In the genomic region with DNA sequence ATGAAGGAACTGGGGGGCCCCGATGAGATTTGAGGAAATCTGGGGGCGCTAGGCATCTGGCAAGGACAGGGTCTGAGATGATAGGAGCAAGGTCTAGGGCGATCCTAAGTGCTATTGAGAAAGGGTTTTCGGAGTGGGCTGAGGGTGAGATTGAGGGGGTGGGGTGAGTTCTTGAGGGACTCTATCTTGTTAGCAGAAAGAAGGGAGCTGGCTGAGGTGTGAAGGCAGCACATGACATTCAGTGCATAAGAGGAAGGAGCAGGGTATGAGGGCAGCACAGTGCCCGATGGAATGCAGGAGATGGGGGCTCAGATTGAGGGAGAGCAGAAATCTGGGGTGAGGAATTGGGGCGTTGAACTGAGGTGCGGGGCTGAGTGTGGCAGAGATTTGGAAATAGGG, we compare ENCODE assay signal across 1 cellular context.
A peak's percentile ranks its signal among the peaks of the same experiment; 100 is the strongest.
TF ChIP-seq lines count a peak whose summit lies in the region.

No MANE protein-coding gene starts in this region.

TF ChIP-seq in HepG2, 621 proteins besides CTCF, POLR2A, EP300 and RAD21 (continues in another document):
- TF ChIP-seq, protein P1, sequence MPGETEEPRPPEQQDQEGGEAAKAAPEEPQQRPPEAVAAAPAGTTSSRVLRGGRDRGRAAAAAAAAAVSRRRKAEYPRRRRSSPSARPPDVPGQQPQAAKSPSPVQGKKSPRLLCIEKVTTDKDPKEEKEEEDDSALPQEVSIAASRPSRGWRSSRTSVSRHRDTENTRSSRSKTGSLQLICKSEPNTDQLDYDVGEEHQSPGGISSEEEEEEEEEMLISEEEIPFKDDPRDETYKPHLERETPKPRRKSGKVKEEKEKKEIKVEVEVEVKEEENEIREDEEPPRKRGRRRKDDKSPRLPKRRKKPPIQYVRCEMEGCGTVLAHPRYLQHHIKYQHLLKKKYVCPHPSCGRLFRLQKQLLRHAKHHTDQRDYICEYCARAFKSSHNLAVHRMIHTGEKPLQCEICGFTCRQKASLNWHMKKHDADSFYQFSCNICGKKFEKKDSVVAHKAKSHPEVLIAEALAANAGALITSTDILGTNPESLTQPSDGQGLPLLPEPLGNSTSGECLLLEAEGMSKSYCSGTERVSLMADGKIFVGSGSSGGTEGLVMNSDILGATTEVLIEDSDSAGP (CRISPR knock-in tag; IDR thresholded peaks at IDR 0.05; ENCODE audit: borderline replicate concordance) = no peak
- TF ChIP-seq, protein P2, sequence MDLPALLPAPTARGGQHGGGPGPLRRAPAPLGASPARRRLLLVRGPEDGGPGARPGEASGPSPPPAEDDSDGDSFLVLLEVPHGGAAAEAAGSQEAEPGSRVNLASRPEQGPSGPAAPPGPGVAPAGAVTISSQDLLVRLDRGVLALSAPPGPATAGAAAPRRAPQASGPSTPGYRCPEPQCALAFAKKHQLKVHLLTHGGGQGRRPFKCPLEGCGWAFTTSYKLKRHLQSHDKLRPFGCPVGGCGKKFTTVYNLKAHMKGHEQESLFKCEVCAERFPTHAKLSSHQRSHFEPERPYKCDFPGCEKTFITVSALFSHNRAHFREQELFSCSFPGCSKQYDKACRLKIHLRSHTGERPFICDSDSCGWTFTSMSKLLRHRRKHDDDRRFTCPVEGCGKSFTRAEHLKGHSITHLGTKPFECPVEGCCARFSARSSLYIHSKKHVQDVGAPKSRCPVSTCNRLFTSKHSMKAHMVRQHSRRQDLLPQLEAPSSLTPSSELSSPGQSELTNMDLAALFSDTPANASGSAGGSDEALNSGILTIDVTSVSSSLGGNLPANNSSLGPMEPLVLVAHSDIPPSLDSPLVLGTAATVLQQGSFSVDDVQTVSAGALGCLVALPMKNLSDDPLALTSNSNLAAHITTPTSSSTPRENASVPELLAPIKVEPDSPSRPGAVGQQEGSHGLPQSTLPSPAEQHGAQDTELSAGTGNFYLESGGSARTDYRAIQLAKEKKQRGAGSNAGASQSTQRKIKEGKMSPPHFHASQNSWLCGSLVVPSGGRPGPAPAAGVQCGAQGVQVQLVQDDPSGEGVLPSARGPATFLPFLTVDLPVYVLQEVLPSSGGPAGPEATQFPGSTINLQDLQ (CRISPR knock-in tag; IDR thresholded peaks at IDR 0.05) = no peak
- TF ChIP-seq RNF2 (conservative IDR thresholded peaks at IDR 0.05; ENCODE audit: low read depth) (no peak), HNRNPLL (IDR thresholded peaks at IDR 0.05; ENCODE audit: low read depth, low read length, poor library complexity, severe bottlenecking) (no peak), CCDC6 (CRISPR knock-in tag; IDR thresholded peaks at IDR 0.05) (no peak), MED13 (CRISPR knock-in tag; IDR thresholded peaks at IDR 0.05) (0 out of 2 replicates have a peak, but pooled peaks have one; percentile 35), JDP2 (CRISPR knock-in tag; IDR thresholded peaks at IDR 0.05; ENCODE audit: borderline replicate concordance) (no peak), EED (CRISPR knock-in tag; IDR thresholded peaks at IDR 0.05) (no peak), ZNF629 (CRISPR knock-in tag; conservative IDR thresholded peaks at IDR 0.05) (no peak), ZNF256 (CRISPR knock-in tag; conservative IDR thresholded peaks at IDR 0.05) (no peak), ZNF607 (CRISPR knock-in tag; IDR thresholded peaks at IDR 0.05; ENCODE audit: borderline replicate concordance) (no peak), ZSCAN29 (CRISPR knock-in tag; conservative IDR thresholded peaks at IDR 0.05) (no peak), HOXA5 (CRISPR knock-in tag; IDR thresholded peaks at IDR 0.05) (0 out of 2 replicates have a peak, but pooled peaks have one; percentile 29), SNAI1 (CRISPR knock-in tag; IDR thresholded peaks at IDR 0.05; ENCODE audit: borderline replicate concordance) (no peak), PITX1 (CRISPR knock-in tag; IDR thresholded peaks at IDR 0.05) (no peak), ERF (CRISPR knock-in tag; IDR thresholded peaks at IDR 0.05) (no peak), ZNF350 (CRISPR knock-in tag; IDR thresholded peaks at IDR 0.05; ENCODE audit: borderline replicate concordance, low read depth) (no peak), SALL2 (CRISPR knock-in tag; IDR thresholded peaks at IDR 0.05) (0 out of 2 replicates have a peak, but pooled peaks have one; percentile 39), ZNF615 (CRISPR knock-in tag; IDR thresholded peaks at IDR 0.05; ENCODE audit: borderline replicate concordance) (no peak)
- TF ChIP-seq, protein P3, sequence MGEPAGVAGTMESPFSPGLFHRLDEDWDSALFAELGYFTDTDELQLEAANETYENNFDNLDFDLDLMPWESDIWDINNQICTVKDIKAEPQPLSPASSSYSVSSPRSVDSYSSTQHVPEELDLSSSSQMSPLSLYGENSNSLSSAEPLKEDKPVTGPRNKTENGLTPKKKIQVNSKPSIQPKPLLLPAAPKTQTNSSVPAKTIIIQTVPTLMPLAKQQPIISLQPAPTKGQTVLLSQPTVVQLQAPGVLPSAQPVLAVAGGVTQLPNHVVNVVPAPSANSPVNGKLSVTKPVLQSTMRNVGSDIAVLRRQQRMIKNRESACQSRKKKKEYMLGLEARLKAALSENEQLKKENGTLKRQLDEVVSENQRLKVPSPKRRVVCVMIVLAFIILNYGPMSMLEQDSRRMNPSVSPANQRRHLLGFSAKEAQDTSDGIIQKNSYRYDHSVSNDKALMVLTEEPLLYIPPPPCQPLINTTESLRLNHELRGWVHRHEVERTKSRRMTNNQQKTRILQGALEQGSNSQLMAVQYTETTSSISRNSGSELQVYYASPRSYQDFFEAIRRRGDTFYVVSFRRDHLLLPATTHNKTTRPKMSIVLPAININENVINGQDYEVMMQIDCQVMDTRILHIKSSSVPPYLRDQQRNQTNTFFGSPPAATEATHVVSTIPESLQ (CRISPR knock-in tag; conservative IDR thresholded peaks at IDR 0.05) = no peak
- TF ChIP-seq, protein P4, sequence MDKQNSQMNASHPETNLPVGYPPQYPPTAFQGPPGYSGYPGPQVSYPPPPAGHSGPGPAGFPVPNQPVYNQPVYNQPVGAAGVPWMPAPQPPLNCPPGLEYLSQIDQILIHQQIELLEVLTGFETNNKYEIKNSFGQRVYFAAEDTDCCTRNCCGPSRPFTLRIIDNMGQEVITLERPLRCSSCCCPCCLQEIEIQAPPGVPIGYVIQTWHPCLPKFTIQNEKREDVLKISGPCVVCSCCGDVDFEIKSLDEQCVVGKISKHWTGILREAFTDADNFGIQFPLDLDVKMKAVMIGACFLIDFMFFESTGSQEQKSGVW (CRISPR knock-in tag; IDR thresholded peaks at IDR 0.05; ENCODE audit: borderline replicate concordance) = no peak
- TF ChIP-seq, protein P5, sequence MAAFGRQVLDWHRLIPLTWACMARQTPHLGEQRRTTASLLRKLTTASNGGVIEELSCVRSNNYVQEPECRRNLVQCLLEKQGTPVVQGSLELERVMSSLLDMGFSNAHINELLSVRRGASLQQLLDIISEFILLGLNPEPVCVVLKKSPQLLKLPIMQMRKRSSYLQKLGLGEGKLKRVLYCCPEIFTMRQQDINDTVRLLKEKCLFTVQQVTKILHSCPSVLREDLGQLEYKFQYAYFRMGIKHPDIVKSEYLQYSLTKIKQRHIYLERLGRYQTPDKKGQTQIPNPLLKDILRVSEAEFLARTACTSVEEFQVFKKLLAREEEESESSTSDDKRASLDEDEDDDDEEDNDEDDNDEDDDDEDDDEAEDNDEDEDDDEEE (CRISPR knock-in tag; IDR thresholded peaks at IDR 0.05) = no peak
- TF ChIP-seq, protein P6, sequence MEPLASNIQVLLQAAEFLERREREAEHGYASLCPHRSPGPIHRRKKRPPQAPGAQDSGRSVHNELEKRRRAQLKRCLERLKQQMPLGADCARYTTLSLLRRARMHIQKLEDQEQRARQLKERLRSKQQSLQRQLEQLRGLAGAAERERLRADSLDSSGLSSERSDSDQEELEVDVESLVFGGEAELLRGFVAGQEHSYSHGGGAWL (CRISPR knock-in tag; IDR thresholded peaks at IDR 0.05) = no peak
- TF ChIP-seq, protein P7, sequence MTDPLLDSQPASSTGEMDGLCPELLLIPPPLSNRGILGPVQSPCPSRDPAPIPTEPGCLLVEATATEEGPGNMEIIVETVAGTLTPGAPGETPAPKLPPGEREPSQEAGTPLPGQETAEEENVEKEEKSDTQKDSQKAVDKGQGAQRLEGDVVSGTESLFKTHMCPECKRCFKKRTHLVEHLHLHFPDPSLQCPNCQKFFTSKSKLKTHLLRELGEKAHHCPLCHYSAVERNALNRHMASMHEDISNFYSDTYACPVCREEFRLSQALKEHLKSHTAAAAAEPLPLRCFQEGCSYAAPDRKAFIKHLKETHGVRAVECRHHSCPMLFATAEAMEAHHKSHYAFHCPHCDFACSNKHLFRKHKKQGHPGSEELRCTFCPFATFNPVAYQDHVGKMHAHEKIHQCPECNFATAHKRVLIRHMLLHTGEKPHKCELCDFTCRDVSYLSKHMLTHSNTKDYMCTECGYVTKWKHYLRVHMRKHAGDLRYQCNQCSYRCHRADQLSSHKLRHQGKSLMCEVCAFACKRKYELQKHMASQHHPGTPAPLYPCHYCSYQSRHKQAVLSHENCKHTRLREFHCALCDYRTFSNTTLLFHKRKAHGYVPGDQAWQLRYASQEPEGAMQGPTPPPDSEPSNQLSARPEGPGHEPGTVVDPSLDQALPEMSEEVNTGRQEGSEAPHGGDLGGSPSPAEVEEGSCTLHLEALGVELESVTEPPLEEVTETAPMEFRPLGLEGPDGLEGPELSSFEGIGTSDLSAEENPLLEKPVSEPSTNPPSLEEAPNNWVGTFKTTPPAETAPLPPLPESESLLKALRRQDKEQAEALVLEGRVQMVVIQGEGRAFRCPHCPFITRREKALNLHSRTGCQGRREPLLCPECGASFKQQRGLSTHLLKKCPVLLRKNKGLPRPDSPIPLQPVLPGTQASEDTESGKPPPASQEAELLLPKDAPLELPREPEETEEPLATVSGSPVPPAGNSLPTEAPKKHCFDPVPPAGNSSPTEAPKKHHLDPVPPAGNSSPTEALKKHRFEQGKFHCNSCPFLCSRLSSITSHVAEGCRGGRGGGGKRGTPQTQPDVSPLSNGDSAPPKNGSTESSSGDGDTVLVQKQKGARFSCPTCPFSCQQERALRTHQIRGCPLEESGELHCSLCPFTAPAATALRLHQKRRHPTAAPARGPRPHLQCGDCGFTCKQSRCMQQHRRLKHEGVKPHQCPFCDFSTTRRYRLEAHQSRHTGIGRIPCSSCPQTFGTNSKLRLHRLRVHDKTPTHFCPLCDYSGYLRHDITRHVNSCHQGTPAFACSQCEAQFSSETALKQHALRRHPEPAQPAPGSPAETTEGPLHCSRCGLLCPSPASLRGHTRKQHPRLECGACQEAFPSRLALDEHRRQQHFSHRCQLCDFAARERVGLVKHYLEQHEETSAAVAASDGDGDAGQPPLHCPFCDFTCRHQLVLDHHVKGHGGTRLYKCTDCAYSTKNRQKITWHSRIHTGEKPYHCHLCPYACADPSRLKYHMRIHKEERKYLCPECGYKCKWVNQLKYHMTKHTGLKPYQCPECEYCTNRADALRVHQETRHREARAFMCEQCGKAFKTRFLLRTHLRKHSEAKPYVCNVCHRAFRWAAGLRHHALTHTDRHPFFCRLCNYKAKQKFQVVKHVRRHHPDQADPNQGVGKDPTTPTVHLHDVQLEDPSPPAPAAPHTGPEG (CRISPR knock-in tag; IDR thresholded peaks at IDR 0.05) = no peak
- TF ChIP-seq, protein P8, sequence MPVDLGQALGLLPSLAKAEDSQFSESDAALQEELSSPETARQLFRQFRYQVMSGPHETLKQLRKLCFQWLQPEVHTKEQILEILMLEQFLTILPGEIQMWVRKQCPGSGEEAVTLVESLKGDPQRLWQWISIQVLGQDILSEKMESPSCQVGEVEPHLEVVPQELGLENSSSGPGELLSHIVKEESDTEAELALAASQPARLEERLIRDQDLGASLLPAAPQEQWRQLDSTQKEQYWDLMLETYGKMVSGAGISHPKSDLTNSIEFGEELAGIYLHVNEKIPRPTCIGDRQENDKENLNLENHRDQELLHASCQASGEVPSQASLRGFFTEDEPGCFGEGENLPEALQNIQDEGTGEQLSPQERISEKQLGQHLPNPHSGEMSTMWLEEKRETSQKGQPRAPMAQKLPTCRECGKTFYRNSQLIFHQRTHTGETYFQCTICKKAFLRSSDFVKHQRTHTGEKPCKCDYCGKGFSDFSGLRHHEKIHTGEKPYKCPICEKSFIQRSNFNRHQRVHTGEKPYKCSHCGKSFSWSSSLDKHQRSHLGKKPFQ (CRISPR knock-in tag; IDR thresholded peaks at IDR 0.05; ENCODE audit: insufficient replicate concordance) = no peak
- TF ChIP-seq, protein P9, sequence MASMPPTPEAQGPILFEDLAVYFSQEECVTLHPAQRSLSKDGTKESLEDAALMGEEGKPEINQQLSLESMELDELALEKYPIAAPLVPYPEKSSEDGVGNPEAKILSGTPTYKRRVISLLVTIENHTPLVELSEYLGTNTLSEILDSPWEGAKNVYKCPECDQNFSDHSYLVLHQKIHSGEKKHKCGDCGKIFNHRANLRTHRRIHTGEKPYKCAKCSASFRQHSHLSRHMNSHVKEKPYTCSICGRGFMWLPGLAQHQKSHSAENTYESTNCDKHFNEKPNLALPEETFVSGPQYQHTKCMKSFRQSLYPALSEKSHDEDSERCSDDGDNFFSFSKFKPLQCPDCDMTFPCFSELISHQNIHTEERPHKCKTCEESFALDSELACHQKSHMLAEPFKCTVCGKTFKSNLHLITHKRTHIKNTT (CRISPR knock-in tag; IDR thresholded peaks at IDR 0.05) = no peak
- TF ChIP-seq, protein P10, sequence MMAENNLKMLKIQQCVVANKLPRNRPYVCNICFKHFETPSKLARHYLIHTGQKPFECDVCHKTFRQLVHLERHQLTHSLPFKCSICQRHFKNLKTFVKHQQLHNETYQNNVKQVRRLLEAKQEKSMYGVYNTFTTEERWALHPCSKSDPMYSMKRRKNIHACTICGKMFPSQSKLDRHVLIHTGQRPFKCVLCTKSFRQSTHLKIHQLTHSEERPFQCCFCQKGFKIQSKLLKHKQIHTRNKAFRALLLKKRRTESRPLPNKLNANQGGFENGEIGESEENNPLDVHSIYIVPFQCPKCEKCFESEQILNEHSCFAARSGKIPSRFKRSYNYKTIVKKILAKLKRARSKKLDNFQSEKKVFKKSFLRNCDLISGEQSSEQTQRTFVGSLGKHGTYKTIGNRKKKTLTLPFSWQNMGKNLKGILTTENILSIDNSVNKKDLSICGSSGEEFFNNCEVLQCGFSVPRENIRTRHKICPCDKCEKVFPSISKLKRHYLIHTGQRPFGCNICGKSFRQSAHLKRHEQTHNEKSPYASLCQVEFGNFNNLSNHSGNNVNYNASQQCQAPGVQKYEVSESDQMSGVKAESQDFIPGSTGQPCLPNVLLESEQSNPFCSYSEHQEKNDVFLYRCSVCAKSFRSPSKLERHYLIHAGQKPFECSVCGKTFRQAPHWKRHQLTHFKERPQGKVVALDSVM (CRISPR knock-in tag; IDR thresholded peaks at IDR 0.05) = no peak
- TF ChIP-seq, protein P11, sequence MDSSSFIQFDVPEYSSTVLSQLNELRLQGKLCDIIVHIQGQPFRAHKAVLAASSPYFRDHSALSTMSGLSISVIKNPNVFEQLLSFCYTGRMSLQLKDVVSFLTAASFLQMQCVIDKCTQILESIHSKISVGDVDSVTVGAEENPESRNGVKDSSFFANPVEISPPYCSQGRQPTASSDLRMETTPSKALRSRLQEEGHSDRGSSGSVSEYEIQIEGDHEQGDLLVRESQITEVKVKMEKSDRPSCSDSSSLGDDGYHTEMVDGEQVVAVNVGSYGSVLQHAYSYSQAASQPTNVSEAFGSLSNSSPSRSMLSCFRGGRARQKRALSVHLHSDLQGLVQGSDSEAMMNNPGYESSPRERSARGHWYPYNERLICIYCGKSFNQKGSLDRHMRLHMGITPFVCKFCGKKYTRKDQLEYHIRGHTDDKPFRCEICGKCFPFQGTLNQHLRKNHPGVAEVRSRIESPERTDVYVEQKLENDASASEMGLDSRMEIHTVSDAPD (CRISPR knock-in tag; IDR thresholded peaks at IDR 0.05) = no peak
- TF ChIP-seq, protein P12, sequence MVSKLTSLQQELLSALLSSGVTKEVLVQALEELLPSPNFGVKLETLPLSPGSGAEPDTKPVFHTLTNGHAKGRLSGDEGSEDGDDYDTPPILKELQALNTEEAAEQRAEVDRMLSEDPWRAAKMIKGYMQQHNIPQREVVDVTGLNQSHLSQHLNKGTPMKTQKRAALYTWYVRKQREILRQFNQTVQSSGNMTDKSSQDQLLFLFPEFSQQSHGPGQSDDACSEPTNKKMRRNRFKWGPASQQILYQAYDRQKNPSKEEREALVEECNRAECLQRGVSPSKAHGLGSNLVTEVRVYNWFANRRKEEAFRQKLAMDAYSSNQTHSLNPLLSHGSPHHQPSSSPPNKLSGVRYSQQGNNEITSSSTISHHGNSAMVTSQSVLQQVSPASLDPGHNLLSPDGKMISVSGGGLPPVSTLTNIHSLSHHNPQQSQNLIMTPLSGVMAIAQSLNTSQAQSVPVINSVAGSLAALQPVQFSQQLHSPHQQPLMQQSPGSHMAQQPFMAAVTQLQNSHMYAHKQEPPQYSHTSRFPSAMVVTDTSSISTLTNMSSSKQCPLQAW (CRISPR knock-in tag; IDR thresholded peaks at IDR 0.05) = 0 out of 2 replicates have a peak, but pooled peaks have one; percentile 6
